Comparison of ENCODE assay signal across 32 cellular contexts in genomic region chr4:36884151-36884550, GRCh38.
"Had no signal": no experiment of that assay in that cellular context is flagged by ENCODE, and none has a peak within 500 bp of the region (broad histone marks: within the 10 kb centered on the region; RNA-seq: fewer than 3 reads in every experiment).

No MANE protein-coding gene starts in this region.

- H3K27me3 Mint-ChIP-seq: activated B cell treated with CpG ODN at 0.5 μM for 24 hours; activated CD4-positive, alpha-beta memory T cell treated with anti-CD3 and anti-CD28 coated beads for 36 hours; activated CD8-positive, alpha-beta memory T cell treated with anti-CD3 and anti-CD28 coated beads, Interleukin-2, amount 10 ng/mL, durations not matched to agents 7 days and 5 days; activated naive CD4-positive, alpha-beta T cell treated with anti-CD3 and anti-CD28 coated beads, Interleukin-2, amount 50 U/mL, for 24 hours; activated naive CD8-positive, alpha-beta T cell treated with anti-CD3 and anti-CD28 coated beads for 36 hours; activated naive CD8-positive, alpha-beta T cell treated with anti-CD3 and anti-CD28 coated beads, Interleukin-2, amount 50 U/mL, for 24 hours had no signal

- H3K27me3 ChIP-seq: adrenal gland, body of pancreas, esophagus squamous epithelium, gastroesophageal sphincter, heart right ventricle, hepatocyte had no signal

- ATAC-seq: activated CD4-positive, CD25-positive, alpha-beta regulatory T cell treated with anti-CD3 and anti-CD28 coated beads, Interleukin-2, amount 50 U/mL, for 24 hours; activated CD8-positive, alpha-beta memory T cell treated with anti-CD3 and anti-CD28 coated beads, Interleukin-2, amount 10 ng/mL, durations not matched to agents 7 days and 5 days; activated CD8-positive, alpha-beta T cell treated with anti-CD3 and anti-CD28 coated beads, Interleukin-2, amount 10 ng/mL, durations not matched to agents 7 days and 5 days; activated naive CD8-positive, alpha-beta T cell treated with anti-CD3 and anti-CD28 coated beads, Interleukin-2, amount 50 U/mL, for 24 hours; body of pancreas; gastroesophageal sphincter; heart right ventricle had no signal

- H3K4me3 ChIP-seq: adrenal gland, body of pancreas, esophagus squamous epithelium, gastroesophageal sphincter, heart right ventricle, hepatocyte had no signal

- H3K36me3 Mint-ChIP-seq: activated CD4-positive, alpha-beta memory T cell treated with anti-CD3 and anti-CD28 coated beads for 36 hours; activated CD8-positive, alpha-beta memory T cell treated with anti-CD3 and anti-CD28 coated beads, Interleukin-2, amount 10 ng/mL, durations not matched to agents 7 days and 5 days; activated naive CD4-positive, alpha-beta T cell treated with anti-CD3 and anti-CD28 coated beads, Interleukin-2, amount 50 U/mL, for 24 hours; activated naive CD8-positive, alpha-beta T cell treated with anti-CD3 and anti-CD28 coated beads for 36 hours had no signal

- H3K4me1 ChIP-seq: adrenal gland, body of pancreas, esophagus squamous epithelium, gastroesophageal sphincter, heart right ventricle had no signal

- H3K27ac Mint-ChIP-seq: activated B cell treated with CpG ODN at 0.5 μM for 24 hours; activated CD4-positive, alpha-beta memory T cell treated with anti-CD3 and anti-CD28 coated beads for 36 hours; activated CD8-positive, alpha-beta memory T cell treated with anti-CD3 and anti-CD28 coated beads, Interleukin-2, amount 10 ng/mL, durations not matched to agents 7 days and 5 days; activated CD8-positive, alpha-beta T cell treated with anti-CD3 and anti-CD28 coated beads, Interleukin-2, amount 10 ng/mL, durations not matched to agents 7 days and 5 days; activated naive CD4-positive, alpha-beta T cell treated with anti-CD3 and anti-CD28 coated beads for 36 hours; activated naive CD4-positive, alpha-beta T cell treated with anti-CD3 and anti-CD28 coated beads, Interleukin-2, amount 50 U/mL, for 24 hours; activated naive CD8-positive, alpha-beta T cell treated with anti-CD3 and anti-CD28 coated beads for 36 hours; activated naive CD8-positive, alpha-beta T cell treated with anti-CD3 and anti-CD28 coated beads, Interleukin-2, amount 50 U/mL, for 24 hours; activated T-helper 1 cell treated with anti-CD3 and anti-CD28 coated beads, Interleukin-12 subunit alpha, Interleukin-12 subunit beta, Interleukin-2, Interleukin-4 antibody, amounts not matched to agents 30 ng/mL and 10 ng/mL and 1 ng/mL, durations not matched to agents 14 hours and 24 hours and 36 hours; activated T-helper 2 cell treated with anti-CD3 and anti-CD28 coated beads, Interferon-gamma antibody, Interleukin-2, Interleukin-4, amounts not matched to agents 10 μg/mL and 5 μg/mL and 100 μg/mL, durations not matched to agents 14 hours and 24 hours and 36 hours had no signal

- H3K9me3 ChIP-seq: adrenal gland, body of pancreas, esophagus squamous epithelium had no signal

- H3K4me1 Mint-ChIP-seq: activated B cell treated with CpG ODN at 0.5 μM for 24 hours; activated CD8-positive, alpha-beta memory T cell treated with anti-CD3 and anti-CD28 coated beads, Interleukin-2, amount 10 ng/mL, durations not matched to agents 7 days and 5 days; activated naive CD4-positive, alpha-beta T cell treated with anti-CD3 and anti-CD28 coated beads, Interleukin-2, amount 50 U/mL, for 24 hours; activated naive CD8-positive, alpha-beta T cell treated with anti-CD3 and anti-CD28 coated beads for 36 hours; activated naive CD8-positive, alpha-beta T cell treated with anti-CD3 and anti-CD28 coated beads, Interleukin-2, amount 50 U/mL, for 24 hours had no signal

- H3K4me3 Mint-ChIP-seq: activated B cell treated with CpG ODN at 0.5 μM for 24 hours; activated CD4-positive, alpha-beta memory T cell treated with anti-CD3 and anti-CD28 coated beads for 36 hours; activated CD8-positive, alpha-beta memory T cell treated with anti-CD3 and anti-CD28 coated beads, Interleukin-2, amount 10 ng/mL, durations not matched to agents 7 days and 5 days; activated CD8-positive, alpha-beta T cell treated with anti-CD3 and anti-CD28 coated beads, Interleukin-2, amount 10 ng/mL, durations not matched to agents 7 days and 5 days; activated naive CD4-positive, alpha-beta T cell treated with anti-CD3 and anti-CD28 coated beads for 36 hours; activated naive CD4-positive, alpha-beta T cell treated with anti-CD3 and anti-CD28 coated beads, Interleukin-2, amount 50 U/mL, for 24 hours; activated naive CD8-positive, alpha-beta T cell treated with anti-CD3 and anti-CD28 coated beads for 36 hours; activated naive CD8-positive, alpha-beta T cell treated with anti-CD3 and anti-CD28 coated beads, Interleukin-2, amount 50 U/mL, for 24 hours; activated T-helper 1 cell treated with anti-CD3 and anti-CD28 coated beads, Interleukin-12 subunit alpha, Interleukin-12 subunit beta, Interleukin-2, Interleukin-4 antibody, amounts not matched to agents 30 ng/mL and 10 ng/mL and 1 ng/mL, durations not matched to agents 14 hours and 24 hours and 36 hours had no signal

- H3K4me2 ChIP-seq: hepatocyte had no signal

- DNase-seq: activated B cell treated with CpG ODN at 0.5 μM for 24 hours; activated CD4-positive, alpha-beta memory T cell treated with anti-CD3 and anti-CD28 coated beads for 36 hours; activated CD4-positive, alpha-beta T cell treated with anti-CD3 and anti-CD28 coated beads for 48 hours; activated CD8-positive, alpha-beta memory T cell treated with anti-CD3 and anti-CD28 coated beads, Interleukin-2, amount 10 ng/mL, durations not matched to agents 7 days and 5 days; activated CD8-positive, alpha-beta memory T cell treated with anti-CD3 and anti-CD28 coated beads, Interleukin-2, amount 50 U/mL, for 4 hours; activated CD8-positive, alpha-beta T cell treated with anti-CD3 and anti-CD28 coated beads, Interleukin-2, amount 10 ng/mL, durations not matched to agents 7 days and 5 days; activated effector memory CD4-positive, alpha-beta T cell treated with anti-CD3 and anti-CD28 coated beads, Interleukin-2, amount 50 U/mL, for 16 hours; activated naive CD4-positive, alpha-beta T cell treated with anti-CD3 and anti-CD28 coated beads for 36 hours; activated naive CD8-positive, alpha-beta T cell treated with anti-CD3 and anti-CD28 coated beads for 36 hours; activated naive CD8-positive, alpha-beta T cell treated with anti-CD3 and anti-CD28 coated beads, Interleukin-2, amount 50 U/mL, for 24 hours; activated T-cell treated with anti-CD3 and anti-CD28 coated beads, Interleukin-2, amount 50 U/mL, for 1 hour; activated T-cell treated with anti-CD3 and anti-CD28 coated beads, Interleukin-2, amount 50 U/mL, for 48 hours; adrenal gland; amygdala; aorta; body of pancreas; caudate nucleus; cortex of kidney; dermis blood vessel endothelial cell; effector CD8-positive, alpha-beta T cell; esophagus squamous epithelium; foreskin melanocyte; heart right ventricle; T1000; WERI-Rb-1 had no signal

- H3K9me3 Mint-ChIP-seq: activated B cell treated with CpG ODN at 0.5 μM for 24 hours; activated CD4-positive, alpha-beta memory T cell treated with anti-CD3 and anti-CD28 coated beads for 36 hours; activated naive CD8-positive, alpha-beta T cell treated with anti-CD3 and anti-CD28 coated beads, Interleukin-2, amount 50 U/mL, for 24 hours; activated T-helper 1 cell treated with anti-CD3 and anti-CD28 coated beads, Interleukin-12 subunit alpha, Interleukin-12 subunit beta, Interleukin-2, Interleukin-4 antibody, amounts not matched to agents 30 ng/mL and 10 ng/mL and 1 ng/mL, durations not matched to agents 14 hours and 24 hours and 36 hours; activated T-helper 2 cell treated with anti-CD3 and anti-CD28 coated beads, Interferon-gamma antibody, Interleukin-2, Interleukin-4, amounts not matched to agents 10 μg/mL and 5 μg/mL and 100 μg/mL, durations not matched to agents 14 hours and 24 hours and 36 hours had no signal

- H3K27ac ChIP-seq: adrenal gland, body of pancreas, epithelial cell of prostate, esophagus squamous epithelium, gastroesophageal sphincter, heart right ventricle, hepatocyte, WERI-Rb-1 had no signal

- H3K36me3 ChIP-seq: adrenal gland, esophagus squamous epithelium, gastroesophageal sphincter, heart right ventricle, WERI-Rb-1 had no signal
